In the genomic region with DNA sequence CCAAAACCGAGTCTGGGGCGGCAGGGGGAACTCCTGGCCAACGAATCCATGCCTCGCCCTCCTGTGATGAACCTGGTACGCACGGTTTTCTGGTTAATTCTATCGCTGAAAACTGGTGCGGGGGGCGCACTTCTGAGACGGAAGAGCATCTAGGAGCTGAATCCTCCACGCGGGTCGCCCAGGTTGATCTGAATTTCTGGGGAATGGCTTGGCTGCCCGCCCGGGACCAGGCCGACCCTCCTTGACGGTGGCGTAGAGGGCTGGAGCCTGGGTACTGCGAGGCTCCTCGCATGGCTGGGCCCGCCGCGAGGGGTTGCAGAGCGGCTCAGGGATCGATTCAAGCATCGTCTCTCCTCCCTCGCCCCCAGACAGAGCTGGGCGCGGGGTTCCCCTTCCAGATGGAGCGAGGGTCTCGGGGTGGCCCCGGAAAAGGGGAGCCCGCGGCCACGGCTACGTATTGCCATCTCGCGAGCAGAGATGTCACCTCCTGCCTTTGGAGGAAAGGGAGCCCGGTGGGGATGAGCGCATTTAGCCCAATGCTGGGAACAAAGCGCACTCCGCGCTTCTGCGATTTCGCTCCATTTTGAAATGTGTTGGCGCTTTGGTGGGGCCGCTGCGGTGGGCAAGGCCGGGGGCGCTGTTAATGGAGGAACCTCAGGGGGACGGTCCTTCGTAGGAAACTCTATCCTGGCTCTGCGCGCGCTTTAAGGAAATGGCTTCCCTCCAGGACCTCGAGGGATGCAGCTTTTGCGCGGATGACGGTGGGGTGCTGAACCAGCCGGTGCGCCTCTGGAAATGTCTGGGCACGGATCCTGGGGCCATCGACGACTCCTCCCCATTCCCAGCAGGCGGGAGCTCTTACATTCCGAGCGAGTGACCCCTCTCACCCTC, we compare ENCODE assay signal across 13 cellular contexts. TPM values are rescaled to one million over a fixed set of nuclear protein-coding genes. Genes with fewer than 3 reads are reported as not detected.
DNase-seq lines count a peak whose midpoint lies in the region; ATAC-seq and TF ChIP-seq lines count a peak whose summit lies in the region.
"Had no signal": no experiment of that assay in that cellular context is flagged by ENCODE, and none has a peak within 500 bp of the region (broad histone marks: within the 10 kb centered on the region; RNA-seq: fewer than 3 reads in every experiment).

No MANE protein-coding gene starts in this region.

- no TSS peak for BruUV-seq in Calu3 (replicated peaks; lab: Mats Ljungman, UMichigan)

- H3K4me1 Mint-ChIP-seq in CD8-positive, alpha-beta T cell (ENCODE audit: low read depth) = peaks cover 20% of the 10 kb centered on the region
- H3K4me1 Mint-ChIP-seq in H9 (peaks cover 18 to 28% of the 10 kb centered on the region in 2 experiments), Calu3 (ENCODE audit: low read depth, unreplicated experiment) (no peaks in the 10 kb centered on the region)
- H3K4me1 Mint-ChIP-seq in naive thymus-derived CD8-positive, alpha-beta T cell = peaks cover 4 to 31% (median 20%) of the 10 kb centered on the region in 4 donors

- no peak overlapping the region for H2BK120ac ChIP-seq in H9 (ENCODE audit: low read depth, low read length, poor library complexity, severe bottlenecking)

- no peak overlapping the region for H2AK5ac ChIP-seq in H9 (ENCODE audit: insufficient read length, low read length)

- POLR2A ChIA-PET in CD8-positive, alpha-beta T cell (lab: Charles Lee) = no interaction called here
- POLR2A ChIA-PET in naive thymus-derived CD8-positive, alpha-beta T cell (lab: Charles Lee) = no interaction called here

- no peak overlapping the region for H3K4ac ChIP-seq in H9 (ENCODE audit: low read depth, low read length)

- H3T11ph ChIP-seq in H9 (ENCODE audit: low read length) = no peak overlapping the region

- no CpG with 5 or more reads among the region's 67 CpGs for WGBS in H9 (ENCODE audit: extremely low coverage, insufficient read length, low lambda C conversion rate)

- H2BK5ac ChIP-seq in H9 (ENCODE audit: insufficient read length, low read length) = no peak overlapping the region

- intact Hi-C loops in CD8-positive, alpha-beta T cell (cut with DNase I, micrococcal nuclease) = no loop called here
- intact Hi-C loops in Calu3 (cut with micrococcal nuclease; ENCODE audit: unreplicated experiment) = no loop called here

- peak overlapping the region; percentile 57 for H3K4me3 Mint-ChIP-seq in CD8-positive, alpha-beta T cell
- H3K4me3 Mint-ChIP-seq in H9 (peak overlapping the region; percentile 52 to 85), Calu3 (ENCODE audit: low read depth, unreplicated experiment) (no peak overlapping the region)
- peak overlapping the region; percentile 39 to 90 (median 57) for H3K4me3 Mint-ChIP-seq in naive thymus-derived CD8-positive, alpha-beta T cell

- peaks cover 26% of the 10 kb centered on the region for H3K23me2 ChIP-seq in H9 (ENCODE audit: insufficient read length, low read depth, low read length, poor library complexity, severe bottlenecking)

- no peak for ATAC-seq in CD8-positive, alpha-beta T cell
- ATAC-seq in naive thymus-derived CD8-positive, alpha-beta T cell = no peak
- no peak for ATAC-seq in HG03457 (IDR thresholded peaks at IDR 0.05; ENCODE audit: unreplicated experiment)

- peaks cover 41% of the 10 kb centered on the region for H3K27me3 Mint-ChIP-seq in CD8-positive, alpha-beta T cell (ENCODE audit: low read depth)
- H3K27me3 Mint-ChIP-seq in H9 (ENCODE audit: low read depth) (peaks cover 98% of the 10 kb centered on the region), Calu3 (ENCODE audit: unreplicated experiment) (peaks cover 77% of the 10 kb centered on the region)
- peaks cover 27 to 50% (median 43%) of the 10 kb centered on the region in 5 donors for H3K27me3 Mint-ChIP-seq in naive thymus-derived CD8-positive, alpha-beta T cell

- no peak for TF ChIP-seq CTCF in CD8-positive, alpha-beta T cell (IDR thresholded peaks at IDR 0.05)
- no peak for TF ChIP-seq CTCF in H9 (conservative IDR thresholded peaks at IDR 0.05)
- no peak for TF ChIP-seq CTCF in Calu3 (IDR thresholded peaks at IDR 0.05; ENCODE audit: unreplicated experiment)

- no peak overlapping the region for H4K8ac ChIP-seq in H9 (replicated peaks; ENCODE audit: insufficient read length, low read depth, low read length)

- H3K9ac ChIP-seq in H9 (ENCODE audit: extremely low read depth, insufficient read length, low read length) = no peak overlapping the region

- peaks cover 36% of the 10 kb centered on the region for H3K27me3 ChIP-seq in CD8-positive, alpha-beta T cell (ENCODE audit: insufficient read depth, low read length)
- H3K27me3 ChIP-seq in H9 (ENCODE audit: insufficient read depth, low read length) = peaks cover 47% of the 10 kb centered on the region

- peak overlapping the region; percentile 84 for H3K4me2 ChIP-seq in H9 (ENCODE audit: insufficient read depth, insufficient read length, low read length)

- H3K23ac ChIP-seq in H9 (ENCODE audit: insufficient read length, low read depth, low read length) = no peak overlapping the region

- no peak overlapping the region for H4K91ac ChIP-seq in H9 (ENCODE audit: insufficient read length, low read depth, low read length)

- peak overlapping the region; percentile 32 for H3K18ac ChIP-seq in H9 (ENCODE audit: insufficient read length, low read depth, low read length)

- no peaks in the 10 kb centered on the region for H3K79me2 ChIP-seq in H9 (ENCODE audit: insufficient read depth, low read length)

- CTCF ChIA-PET in CD8-positive, alpha-beta T cell (lab: Charles Lee) = interaction anchor here (0.7 kb wide), 1 partner anchor 20 kb away, joined by 3 read pairs; no protein-coding TSS in a partner anchor
- CTCF ChIA-PET in Calu3 (lab: Charles Lee) = no interaction called here

- no peaks in the 10 kb centered on the region for H3K9me3 Mint-ChIP-seq in CD8-positive, alpha-beta T cell
- peaks cover 0 to 2% of the 10 kb centered on the region in 2 experiments; a peak in 3 of 5 replicates for H3K9me3 Mint-ChIP-seq in H9
- no peaks in the 10 kb centered on the region for H3K9me3 Mint-ChIP-seq in naive thymus-derived CD8-positive, alpha-beta T cell
- H3K9me3 Mint-ChIP-seq in Calu3 (ENCODE audit: low read depth, unreplicated experiment) = no peaks in the 10 kb centered on the region

- H4K20me1 ChIP-seq in H9 (ENCODE audit: control insufficient read depth, insufficient read depth, insufficient read length) = no peaks in the 10 kb centered on the region

- H2AFZ ChIP-seq in H9 (ENCODE audit: low read length) = no peak overlapping the region

- no peak overlapping the region for H2BK15ac ChIP-seq in H9 (ENCODE audit: low read depth, low read length)

- no peaks in the 10 kb centered on the region for H3K36me3 Mint-ChIP-seq in CD8-positive, alpha-beta T cell
- peaks cover 0 to 2% (median 0%) of the 10 kb centered on the region in 3 experiments; a peak in 2 of 7 replicates for H3K36me3 Mint-ChIP-seq in H9 (ENCODE audit: insufficient read depth in 1 of 3, low read depth in 3 of 3)
- no peaks in the 10 kb centered on the region for H3K36me3 Mint-ChIP-seq in naive thymus-derived CD8-positive, alpha-beta T cell
- peaks cover 25% of the 10 kb centered on the region for H3K36me3 Mint-ChIP-seq in Calu3 (ENCODE audit: insufficient read depth, unreplicated experiment)

- peaks cover 24% of the 10 kb centered on the region for H3K4me1 ChIP-seq in CD8-positive, alpha-beta T cell (ENCODE audit: insufficient read depth, low read length)
- H3K4me1 ChIP-seq in H9 (ENCODE audit: insufficient read depth, low read length) = no peaks in the 10 kb centered on the region

- no peaks in the 10 kb centered on the region for H3K79me1 ChIP-seq in H9 (ENCODE audit: insufficient read depth, low read depth, low read length, poor library complexity, severe bottlenecking)

- no peak overlapping the region for H3K4me3 ChIP-seq in CD8-positive, alpha-beta T cell (ENCODE audit: low read depth, low read length)

- H3K27ac ChIP-seq in CD8-positive, alpha-beta T cell (ENCODE audit: low read depth, low read length) = no peak overlapping the region
- no peak overlapping the region for H3K27ac ChIP-seq in H9 (ENCODE audit: insufficient read length, low read depth, low read length)
- peak overlapping the region; percentile 60 for H3K27ac ChIP-seq in cingulate gyrus (ENCODE audit: low read depth, low read length)
- H3K27ac ChIP-seq: RWPE1 had no signal

- H2BK20ac ChIP-seq in H9 (ENCODE audit: low read depth, low read length, poor library complexity, severe bottlenecking) = no peak overlapping the region

- no peak overlapping the region for H4K5ac ChIP-seq in H9 (ENCODE audit: insufficient read length, low read depth, low read length)

- H3K56ac ChIP-seq in H9 (ENCODE audit: insufficient read length, low read depth, low read length) = no peak overlapping the region

- H2BK12ac ChIP-seq in H9 (ENCODE audit: insufficient read length, low read depth, low read length) = no peak overlapping the region

- H3K14ac ChIP-seq in H9 (ENCODE audit: insufficient read depth, low read length) = peak overlapping the region; percentile 32; the same call in 1 of the 2 replicates

- no peaks in the 10 kb centered on the region for H3K36me3 ChIP-seq in CD8-positive, alpha-beta T cell (ENCODE audit: insufficient read depth, low read length)

- DNase-seq in CD8-positive, alpha-beta T cell = no peak
- peak; percentile 73 for DNase-seq in H9
- DNase-seq in naive thymus-derived CD8-positive, alpha-beta T cell = no peak
- no peak for DNase-seq in Calu3
- no peak for DNase-seq in dedifferentiated amniotic fluid mesenchymal stem cell (ENCODE audit: extremely low spot score)
- DNase-seq: activated CD4-positive, CD25-positive, alpha-beta regulatory T cell; stimulated activated naive CD4-positive, alpha-beta T cell had no signal

- H3K27ac Mint-ChIP-seq in CD8-positive, alpha-beta T cell = no peak overlapping the region
- no peak overlapping the region for H3K27ac Mint-ChIP-seq in H9
- no peak overlapping the region for H3K27ac Mint-ChIP-seq in naive thymus-derived CD8-positive, alpha-beta T cell
- no peak overlapping the region for H3K27ac Mint-ChIP-seq in Calu3 (ENCODE audit: unreplicated experiment)

- H3K9me3 ChIP-seq in CD8-positive, alpha-beta T cell (ENCODE audit: low read length) = no peaks in the 10 kb centered on the region
- no peaks in the 10 kb centered on the region for H3K9me3 ChIP-seq in H9 (ENCODE audit: control insufficient read depth, low read depth, low read length)

RNA-seq across cellular contexts. Expression of gene MAPT, which starts 2.7 kb away (rescaled TPM):
- total RNA-seq in CD8-positive, alpha-beta T cell = under 1 TPM; 0.46 to 0.86 TPM
- total RNA-seq in H9 (2021) (1.3 and 1.6 TPM in 2 replicates), Calu3 (2022) (1.1 and 1.6 TPM in 2 replicates)
- under 1 TPM; 0.69 to 0.86 TPM for total RNA-seq in naive thymus-derived CD8-positive, alpha-beta T cell
- polyA plus RNA-seq in naive thymus-derived CD8-positive, alpha-beta T cell = under 1 TPM; 0.14 to 0.33 (median 0.21) TPM

RNA-seq across cellular contexts. Expression of gene SPPL2C, which starts 52.4 kb away (rescaled TPM):
- total RNA-seq in CD8-positive, alpha-beta T cell = not detected
- not detected in 2 replicates for total RNA-seq in H9 (2021)
- not detected for total RNA-seq in naive thymus-derived CD8-positive, alpha-beta T cell
- polyA plus RNA-seq in naive thymus-derived CD8-positive, alpha-beta T cell = not detected
- total RNA-seq in Calu3 (2022) = not detected in 2 replicates
- total RNA-seq: lower leg skin had no signal
- polyA plus RNA-seq: adipose tissue, esophagus had no signal
